In genomic region chr2:74198461-74199274, GRCh38 we compare ENCODE assay signal across 1 cellular context.
A peak's percentile ranks its signal among the peaks of the same experiment; 100 is the strongest.
TF ChIP-seq lines count a peak whose summit lies in the region.

MTHFD2 (plus strand) TSS chr2:74198615; CDS start chr2:74198642, 27 bp downstream.

TF ChIP-seq in K562, 482 proteins besides CTCF, POLR2A, EP300 and RAD21 (continued from another document and continues in another):
- peak; percentile 99 for TF ChIP-seq AFF4 (CRISPR knock-in tag; IDR thresholded peaks at IDR 0.05)
- no peak; the same call in 1 of the 2 replicates for TF ChIP-seq ARID3A (IDR thresholded peaks at IDR 0.05; ENCODE audit: borderline replicate concordance, low read depth, low read length)
- no peak for TF ChIP-seq FOXK2 (conservative IDR thresholded peaks at IDR 0.05 in 1 of 2, IDR thresholded peaks at IDR 0.05 in 1 of 2; ENCODE audit: low read depth in 2 of 2)
- TF ChIP-seq CEBPZ (IDR thresholded peaks at IDR 0.05; ENCODE audit: borderline replicate concordance, low read depth, low read length), result no peak
- TF ChIP-seq MTF1 (CRISPR knock-in tag; IDR thresholded peaks at IDR 0.05; ENCODE audit: borderline replicate concordance), result no peak
- TF ChIP-seq RAD51 (IDR thresholded peaks at IDR 0.05; ENCODE audit: borderline replicate concordance, low read depth), result peak; percentile 66; the same call in 1 of the 2 replicates
- TF ChIP-seq ZNF512 (tag; IDR thresholded peaks at IDR 0.05), result no peak
- TF ChIP-seq ZNF23 (CRISPR knock-in tag; IDR thresholded peaks at IDR 0.05), result no peak
- TF ChIP-seq GTF2B (IDR thresholded peaks at IDR 0.05; ENCODE audit: extremely low read depth, insufficient read length), result peak; percentile 90
- TF ChIP-seq ZNF592 (IDR thresholded peaks at IDR 0.05), result peak; percentile 38; the same call in 1 of the 2 replicates
- peak; percentile 80 for TF ChIP-seq CTBP1 (IDR thresholded peaks at IDR 0.05; ENCODE audit: borderline replicate concordance)
- TF ChIP-seq NFIC (IDR thresholded peaks at IDR 0.05), result peak; percentile 38; the same call in 1 of the 2 replicates
- peak; percentile 7; the same call in 1 of the 2 replicates for TF ChIP-seq SIN3B (IDR thresholded peaks at IDR 0.05; ENCODE audit: low read depth)
- TF ChIP-seq MAFF (IDR thresholded peaks at IDR 0.05; ENCODE audit: low read length), result no peak
- TF ChIP-seq KAT7 (CRISPR knock-in tag; IDR thresholded peaks at IDR 0.05; ENCODE audit: borderline replicate concordance), result peak; percentile 95
- TF ChIP-seq ZNF140 (CRISPR knock-in tag; IDR thresholded peaks at IDR 0.05), result no peak
- no peak for TF ChIP-seq ZFP91 (CRISPR knock-in tag; IDR thresholded peaks at IDR 0.05)
- peak; percentile 77 for TF ChIP-seq HMGN3 (IDR thresholded peaks at IDR 0.05; ENCODE audit: borderline replicate concordance, extremely low read depth, insufficient read length, low read depth, low read length)
- TF ChIP-seq NONO (IDR thresholded peaks at IDR 0.05; ENCODE audit: low read depth in 2 of 2, low read length in 1 of 2), result peak; percentile 10 to 93; a peak in 3 of 4 replicates
- peak; percentile 15; the same call in 1 of the 2 replicates for TF ChIP-seq CC2D1A (IDR thresholded peaks at IDR 0.05)
- 0 out of 2 replicates have a peak, but pooled peaks have one; percentile 92 for TF ChIP-seq SREBF2 (CRISPR knock-in tag; IDR thresholded peaks at IDR 0.05)
